22 cellular contexts compared by ENCODE assay signal in the genomic region with DNA sequence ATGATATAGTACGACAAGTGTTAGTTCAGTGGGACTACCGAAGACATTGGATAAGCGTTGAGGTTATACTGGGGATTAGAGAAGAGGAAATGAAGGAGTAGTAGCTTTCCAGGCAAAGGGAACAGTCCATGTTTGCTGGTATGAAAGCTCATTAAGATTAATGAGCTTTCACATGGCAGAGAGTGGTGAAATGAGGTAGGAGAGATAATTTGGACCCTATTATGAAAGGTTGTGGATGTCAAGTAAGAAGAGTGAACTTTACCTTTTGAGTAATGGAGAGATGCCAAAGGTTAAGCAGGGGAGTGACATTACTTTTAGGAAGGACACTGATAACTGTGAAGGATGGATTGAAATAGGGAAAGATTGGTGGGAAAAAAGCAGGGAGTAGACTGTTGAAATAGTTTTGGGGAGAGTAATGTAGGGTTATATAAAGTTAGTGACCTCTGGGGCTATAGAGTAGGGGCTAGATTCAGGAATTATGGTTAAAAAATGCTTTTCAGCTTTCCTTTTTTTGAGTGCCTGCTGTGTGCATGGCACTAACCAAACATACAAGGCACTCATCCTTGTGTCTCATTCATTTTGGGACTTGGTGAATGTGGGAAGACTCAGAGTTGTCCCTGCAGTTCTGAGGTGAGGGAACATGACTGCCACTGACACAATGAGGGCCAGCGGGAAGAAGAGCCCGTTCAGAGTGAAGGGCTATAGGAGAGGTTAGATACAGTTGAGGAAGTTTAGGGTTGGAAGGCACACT. TPM values are rescaled to one million over a fixed set of nuclear protein-coding genes. Genes with fewer than 3 reads are reported as not detected.
DNase-seq lines count a peak whose midpoint lies in the region; ATAC-seq, FAIRE-seq and TF ChIP-seq lines count a peak whose summit lies in the region.
"Had no signal": no experiment of that assay in that cellular context is flagged by ENCODE, and none has a peak within 500 bp of the region (broad histone marks: within the 10 kb centered on the region; RNA-seq: fewer than 3 reads in every experiment).

No MANE protein-coding gene starts in this region.

- H3K9ac ChIP-seq in HepG2 (ENCODE audit: insufficient read depth, low read depth, low read length) (no peak overlapping the region), liver (ENCODE audit: low read depth in 1 of 2, low read length in 2 of 2) (no peak overlapping the region)

- ATAC-seq in HepG2 (no peak), right lobe of liver (no peak), GM21786 (IDR thresholded peaks at IDR 0.05; ENCODE audit: unreplicated experiment) (no peak), HG03280 (IDR thresholded peaks at IDR 0.05; ENCODE audit: unreplicated experiment) (no peak)
- ATAC-seq: CD8-positive, alpha-beta T cell had no signal

- WGBS in HepG2 (ENCODE audit: low lambda C conversion rate), result 95% methylated on average over 5 of the region's 5 CpGs
- 94% methylated on average over 5 of the region's 5 CpGs for WGBS in right lobe of liver (ENCODE audit: insufficient coverage, low coverage, low lambda C conversion rate, missing lambda C conversion rate)
- 94% methylated on average over 5 of the region's 5 CpGs for WGBS in liver

- peaks cover 57% of the 10 kb centered on the region for H3K4me1 ChIP-seq in HepG2 (ENCODE audit: insufficient read depth, low read length)
- peaks cover 0 to 31% (median 0%) of the 10 kb centered on the region in 4 donors for H3K4me1 ChIP-seq in right lobe of liver
- H3K4me1 ChIP-seq in OCI-LY7 (ENCODE audit: insufficient read depth, low read length, poor library complexity, severe bottlenecking), result peaks cover 34% of the 10 kb centered on the region
- H3K4me1 ChIP-seq in liver (ENCODE audit: control insufficient read depth in 4 of 4, insufficient read depth in 4 of 4, low read length in 3 of 4), result peaks cover 9 to 29% (median 21%) of the 10 kb centered on the region in 4 donors
- H3K4me1 ChIP-seq: BE2C, SJSA1 had no signal

- H2AFZ ChIP-seq in HepG2 (ENCODE audit: low read length), result no peak overlapping the region
- H2AFZ ChIP-seq in OCI-LY7 (ENCODE audit: low read length), result no peak overlapping the region

- no peak for TF ChIP-seq RAD21 in HepG2 (CRISPR knock-in tag; IDR thresholded peaks at IDR 0.05)
- TF ChIP-seq RAD21 in liver (IDR thresholded peaks at IDR 0.05), result no peak

- H3K9me3 ChIP-seq in HepG2 (ENCODE audit: low read length), result no peaks in the 10 kb centered on the region
- H3K9me3 ChIP-seq in right lobe of liver, result no peaks in the 10 kb centered on the region
- peaks cover 7% of the 10 kb centered on the region; the same call in 1 of the 2 replicates for H3K9me3 ChIP-seq in OCI-LY7 (ENCODE audit: low read length)
- no peaks in the 10 kb centered on the region for H3K9me3 ChIP-seq in liver (ENCODE audit: control insufficient read depth in 4 of 4, low read length in 3 of 4)
- no peaks in the 10 kb centered on the region for H3K9me3 ChIP-seq in WERI-Rb-1 (ENCODE audit: severe bottlenecking)
- H3K9me3 ChIP-seq: BE2C, SJSA1 had no signal

- BruUV-seq in HepG2 (replicated peaks; lab: Mats Ljungman, UMichigan) (no TSS peak), OCI-LY7 (replicated peaks; lab: Mats Ljungman, UMichigan) (no TSS peak)

- H3K27ac ChIP-seq in HepG2 (ENCODE audit: extremely low read length, insufficient read depth, low read length) (no peak overlapping the region), right lobe of liver (peak overlapping the region in 1 of 3 donors; percentile 41), OCI-LY7 (ENCODE audit: low read depth, low read length, poor library complexity, severe bottlenecking) (no peak overlapping the region), liver (ENCODE audit: low read depth in 1 of 2, low read length in 2 of 2) (no peak overlapping the region), WERI-Rb-1 (no peak overlapping the region)
- H3K27ac ChIP-seq: 22Rv1, HL-60, SJSA1 had no signal

- CTCF ChIA-PET in HepG2 (lab: Yijun Ruan, JAX; ENCODE audit: low intra/inter-chr PET ratio, low total read pairs) (no interaction called here), OCI-LY7 (lab: Charles Lee; ENCODE audit: unreplicated experiment) (no interaction called here)

- H3K27me3 ChIP-seq in HepG2 (ENCODE audit: control insufficient read depth in 1 of 2, insufficient read depth in 2 of 2, low read length in 2 of 2), result no peaks in the 10 kb centered on the region; a peak in 1 of 5 replicates
- no peaks in the 10 kb centered on the region for H3K27me3 ChIP-seq in right lobe of liver
- H3K27me3 ChIP-seq in liver (ENCODE audit: control insufficient read depth in 4 of 4, insufficient read depth in 4 of 4, low read length in 3 of 4), result no peaks in the 10 kb centered on the region
- no peaks in the 10 kb centered on the region for H3K27me3 ChIP-seq in WERI-Rb-1 (ENCODE audit: insufficient read depth, low read depth, severe bottlenecking)
- H3K27me3 ChIP-seq: BE2C, SJSA1 had no signal

- H3K4me2 ChIP-seq in HepG2 (ENCODE audit: low read depth, low read length), result no peak overlapping the region
- H3K4me2 ChIP-seq in OCI-LY7 (ENCODE audit: low read length), result peak overlapping the region; percentile 98

- no peaks in the 10 kb centered on the region for H3K9me2 ChIP-seq in OCI-LY7 (ENCODE audit: insufficient read depth, low read length)

- FAIRE-seq in HepG2 (lab: Jason Lieb, UNC), result no peak
- FAIRE-seq: D721Med, G401.6 had no signal

- H3K4me3 ChIP-seq in HepG2 (replicated peaks in 1 of 3; ENCODE audit: insufficient read depth in 1 of 3, low read depth in 2 of 3, low read length in 3 of 3) (no peak overlapping the region), right lobe of liver (no peak overlapping the region), OCI-LY7 (ENCODE audit: low read depth, low read length, poor library complexity, severe bottlenecking) (no peak overlapping the region), liver (ENCODE audit: low read depth in 1 of 3, low read length in 3 of 3) (no peak overlapping the region), WERI-Rb-1 (ENCODE audit: low read depth, low read length) (no peak overlapping the region)
- H3K4me3 ChIP-seq: SJSA1 had no signal

- TF ChIP-seq CTCF in HepG2 (CRISPR knock-in tag; IDR thresholded peaks at IDR 0.05), result no peak
- no peak for TF ChIP-seq CTCF in right lobe of liver (IDR thresholded peaks at IDR 0.05)
- TF ChIP-seq CTCF in OCI-LY7 (conservative IDR thresholded peaks at IDR 0.05; ENCODE audit: low read length), result no peak
- TF ChIP-seq CTCF in liver (IDR thresholded peaks at IDR 0.05; ENCODE audit: low read depth, low read length, missing input control), result no peak
- TF ChIP-seq CTCF in WERI-Rb-1 (IDR thresholded peaks at IDR 0.05; ENCODE audit: low read depth, low read length), result no peak

- in situ Hi-C loops in HepG2 (cut with HindIII; ENCODE audit: extremely low pct_ligation_motif_present, low pct_unique_long_range_greater_than_20kb), result no loop called here

- POLR2A ChIA-PET in HepG2 (lab: Yijun Ruan, JAX) (no interaction called here), OCI-LY7 (lab: Charles Lee) (interaction anchor here (1.3 kb wide), 1 partner anchor 83 kb away, joined by 3 read pairs; no protein-coding TSS in a partner anchor)

- TF ChIP-seq EP300 in HepG2 (IDR thresholded peaks at IDR 0.05; ENCODE audit: low read depth in 2 of 2, low read length in 2 of 2) (no peak), HepG2 (CRISPR knock-in tag; IDR thresholded peaks at IDR 0.05; ENCODE audit: borderline replicate concordance) (no peak)

- no peaks in the 10 kb centered on the region for H4K20me1 ChIP-seq in HepG2 (ENCODE audit: insufficient read depth, low read length)
- no peaks in the 10 kb centered on the region for H4K20me1 ChIP-seq in OCI-LY7 (ENCODE audit: insufficient read depth, low read length)

- DNase-seq in HepG2 (ENCODE audit: low spot score) (no peak), right lobe of liver (no peak), OCI-LY7 (ENCODE audit: low spot score) (no peak), NCI-H2171 (lab: John Stamatoyannopoulos, UW) (no peak), WERI-Rb-1 (no peak)
- DNase-seq: BE2C; CD8-positive, alpha-beta T cell; HFFc6; MM.1S; NCI-H1105; NCI-H1694 treated with DMSO at 0.1 percent for 48 hours; NCI-H446; NCI-H69; SW 1271 had no signal

- H3K36me3 ChIP-seq in HepG2 (replicated peaks in 1 of 2; ENCODE audit: control insufficient read depth in 1 of 2, insufficient read depth in 2 of 2, low read length in 2 of 2) (no peaks in the 10 kb centered on the region), right lobe of liver (no peaks in the 10 kb centered on the region), OCI-LY7 (ENCODE audit: insufficient read depth, low read length) (peaks cover 5% of the 10 kb centered on the region; the same call in 1 of the 2 replicates), liver (ENCODE audit: control insufficient read depth in 4 of 4, insufficient read depth in 3 of 4, low read depth in 1 of 4, low read length in 3 of 4) (no peaks in the 10 kb centered on the region), WERI-Rb-1 (no peaks in the 10 kb centered on the region)
- H3K36me3 ChIP-seq: BE2C had no signal

- intact Hi-C loops in HepG2 (cut with micrococcal nuclease; ENCODE audit: unreplicated experiment) (no loop called here), right lobe of liver (cut with DNase I) (no loop called here), OCI-LY7 (cut with micrococcal nuclease; ENCODE audit: unreplicated experiment) (no loop called here)

- peaks cover 24% of the 10 kb centered on the region for H3K79me2 ChIP-seq in HepG2 (ENCODE audit: insufficient read depth, low read length)
- H3K79me2 ChIP-seq in OCI-LY7 (ENCODE audit: insufficient read depth, low read depth, low read length), result peaks cover 22% of the 10 kb centered on the region; the same call in 1 of the 2 replicates

- TF ChIP-seq POLR2A in HepG2 (IDR thresholded peaks at IDR 0.05; ENCODE audit: insufficient read depth in 1 of 2, low read depth in 2 of 2, low read length in 2 of 2), result no peak
- TF ChIP-seq POLR2A in right lobe of liver (IDR thresholded peaks at IDR 0.05), result no peak

RNA-seq across cellular contexts. Expression of gene PPP1R21, which starts 2.2 kb away (rescaled TPM):
- 15.5 and 26.0 TPM in 2 replicates for total RNA-seq in HepG2 (2016; rRNA removed; fragmentation: Illumina TruSeq; extraction: Trizol)
- 23.4 and 25.6 TPM in 2 replicates for total RNA-seq in HepG2 (2016; cell fraction: cytosol; rRNA removed; fragmentation: Illumina TruSeq; extraction: Trizol; ENCODE audit: low read depth)
- 11.8 and 21.9 TPM in 2 replicates for total RNA-seq in HepG2 (2016; cell fraction: insoluble cytoplasmic fraction; rRNA removed; fragmentation: Illumina TruSeq; extraction: Trizol)
- 17.4 and 18.5 TPM in 2 replicates for total RNA-seq in HepG2 (2016; cell fraction: membrane; rRNA removed; fragmentation: Illumina TruSeq; extraction: Trizol)
- 19.8 and 24.1 TPM in 2 replicates for total RNA-seq in HepG2 (2016; cell fraction: nucleus; rRNA removed; fragmentation: Illumina TruSeq; extraction: Trizol)
- polyA plus RNA-seq in HepG2 (2011; rRNA removed), result 18.8 and 21.9 TPM in 2 replicates
- polyA plus RNA-seq in HepG2 (2011; cell fraction: cytosol; rRNA removed), result 8.8 and 12.8 TPM in 2 replicates
- polyA plus RNA-seq in HepG2 (2011; cell fraction: nucleus; rRNA removed), result 17.9 and 22.6 TPM in 2 replicates
- polyA plus RNA-seq in HepG2 (2012), result 17.3 and 23.4 TPM in 2 replicates
- 4.0 and 5.5 TPM in 2 replicates for polyA plus RNA-seq in HepG2 (2016; cell fraction: cytosol; fragmentation: Illumina TruSeq; extraction: Trizol; ENCODE audit: low read depth)
- 20.2 and 22.6 TPM in 2 replicates for polyA plus RNA-seq in HepG2 (2016; cell fraction: insoluble cytoplasmic fraction; fragmentation: Illumina TruSeq; extraction: Trizol; ENCODE audit: low read depth)
- 9.9 and 10.8 TPM in 2 replicates for polyA plus RNA-seq in HepG2 (2016; cell fraction: membrane; fragmentation: Illumina TruSeq; extraction: Trizol; ENCODE audit: low read depth)
- 22.0 and 24.6 TPM in 2 replicates for polyA plus RNA-seq in HepG2 (2016; cell fraction: nucleus; fragmentation: Illumina TruSeq; extraction: Trizol; ENCODE audit: insufficient read depth, low read depth)
- 9.2 and 19.0 TPM in 2 replicates for polyA minus RNA-seq in HepG2 (2011; rRNA and poly(A)+ RNA removed; ENCODE audit: low replicate concordance)
- 7.7 and 8.6 TPM in 2 replicates for polyA minus RNA-seq in HepG2 (2011; cell fraction: cytosol; rRNA and poly(A)+ RNA removed)
- 43.3 and 50.4 TPM in 2 replicates for polyA minus RNA-seq in HepG2 (2011; cell fraction: nucleus; rRNA and poly(A)+ RNA removed)
- total RNA-seq in right lobe of liver, result 10 to 100 TPM in 5 of 6 experiments, 1 to 10 TPM in 1; 8.5 to 20.1 (median 13.4) TPM
- 12.7 and 13.6 TPM in 2 replicates for total RNA-seq in OCI-LY7 (2014; rRNA removed; shearing (Covaris generic))
- total RNA-seq in OCI-LY7 (2022), result 21.0 and 27.2 TPM in 2 replicates
- total RNA-seq in liver, result 10 to 100 TPM; 17.2 to 26.1 TPM
- polyA plus RNA-seq in liver, result 10 to 100 TPM in 1 of 2 donors, 1 to 10 TPM in 1; 5.0 to 13.5 TPM
